In the genomic region with DNA sequence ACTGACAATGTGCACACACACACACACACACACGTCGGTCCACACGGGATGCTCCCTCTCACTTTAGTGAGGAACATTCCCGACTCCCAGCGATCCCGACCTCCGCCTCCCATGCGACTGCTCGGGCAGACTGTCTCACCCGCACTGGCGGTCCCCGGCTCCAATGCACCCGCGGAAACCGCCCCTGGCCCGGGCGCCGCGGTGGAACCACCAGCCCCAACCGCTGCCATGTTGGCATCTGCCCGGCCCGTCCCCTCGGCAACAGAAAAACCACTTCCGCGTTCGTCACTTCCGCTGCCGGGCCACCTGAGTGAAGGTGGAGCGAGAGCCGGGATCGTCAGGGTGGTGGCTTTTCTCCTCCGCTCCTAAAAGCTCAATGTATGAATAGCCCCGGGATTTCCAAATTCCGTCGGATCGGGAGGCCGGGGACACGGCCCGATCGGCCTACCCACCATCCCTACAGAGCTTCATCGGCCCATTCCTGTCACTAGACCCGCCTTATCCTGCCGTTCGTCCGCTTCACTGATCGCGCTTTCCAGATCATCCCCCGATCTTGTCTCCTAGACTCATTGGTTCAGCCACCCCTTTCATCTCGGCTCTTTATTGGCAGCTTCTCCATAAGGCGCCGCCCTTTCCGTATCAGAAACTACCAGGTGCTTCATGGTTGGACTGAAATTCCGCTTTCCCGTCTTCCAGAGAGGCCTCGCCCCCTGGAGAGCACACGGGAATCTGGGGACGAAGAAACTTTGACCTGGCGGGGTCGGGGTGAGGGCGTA, we compare ENCODE assay signal across 8 cellular contexts. TPM values are rescaled to one million over a fixed set of nuclear protein-coding genes. Genes with fewer than 3 reads are reported as not detected.
DNase-seq lines count a peak whose midpoint lies in the region; ATAC-seq and TF ChIP-seq lines count a peak whose summit lies in the region.

Gene SLC35A2, minus strand, starts transcription at position 240 of the 776 bp plus-strand sequence. Its CDS starts 10 bp downstream, at position 230.

- peaks cover 8% of the 10 kb centered on the region for H3K27me3 Mint-ChIP-seq in activated naive CD8-positive, alpha-beta T cell treated with anti-CD3 and anti-CD28 coated beads for 36 hours

- TF ChIP-seq POLR2A in ovary (IDR thresholded peaks at IDR 0.05) (peak; percentile 51), thyroid gland (IDR thresholded peaks at IDR 0.05) (peak; percentile 5 to 71)

- peak within 1 kb of the TSS; percentile 80 for H3K4me2 ChIP-seq in SU-DHL-6 (ENCODE audit: low read depth, low read length, poor library complexity, severe bottlenecking)

- H3K27me3 ChIP-seq in SU-DHL-6 (ENCODE audit: low read length): no peaks in the 10 kb centered on the region
- H3K27me3 ChIP-seq in ovary: no peaks in the 10 kb centered on the region
- H3K27me3 ChIP-seq in thyroid gland: no peaks in the 10 kb centered on the region

- H3K36me3 Mint-ChIP-seq in activated naive CD8-positive, alpha-beta T cell treated with anti-CD3 and anti-CD28 coated beads for 36 hours: peaks cover 51% of the 10 kb centered on the region

- no peaks in the 10 kb centered on the region for H3K9me2 ChIP-seq in SU-DHL-6 (replicated peaks; ENCODE audit: insufficient read depth, low read length)

- 28 to 37% (median 34%) methylated on average over 60 of the region's 60 CpGs for WGBS in ovary, 3 donors
- WGBS in thyroid gland, 2 donors: 0 to 2% methylated on average over 16 to 27 of the region's 60 CpGs

- peak within 1 kb of the TSS; percentile 76 for H3K9ac ChIP-seq in SU-DHL-6 (ENCODE audit: low read length)

- H3K4me1 ChIP-seq in ovary (ENCODE audit: insufficient read depth) (peaks cover 2% of the 10 kb centered on the region), thyroid gland (peaks cover under 1 to 3% of the 10 kb centered on the region in 2 donors)

- ATAC-seq in HG02610 (IDR thresholded peaks at IDR 0.05; ENCODE audit: unreplicated experiment) (peak; percentile 71), Right ventricle myocardium inferior (peak; percentile 84)

- H3K36me3 ChIP-seq in SU-DHL-6 (ENCODE audit: low read length) (no peaks in the 10 kb centered on the region), ovary (no peaks in the 10 kb centered on the region), thyroid gland (no peaks in the 10 kb centered on the region)

- peaks cover 37% of the 10 kb centered on the region for H3K4me1 Mint-ChIP-seq in activated naive CD8-positive, alpha-beta T cell treated with anti-CD3 and anti-CD28 coated beads for 36 hours

- intact Hi-C loops in Right ventricle myocardium inferior (cut with DNase I): loop anchor here (10.0 kb wide), 1 partner anchor 267 kb away; no protein-coding TSS in a partner anchor
- intact Hi-C loops in ovary (cut with DNase I): loop anchor here in 1 of 4 donors (5.0 kb wide), 1 partner anchor 256 kb away; no protein-coding TSS in a partner anchor
- intact Hi-C loops in thyroid gland (cut with DNase I): no loop called here

- H3F3A ChIP-seq in SU-DHL-6 (ENCODE audit: insufficient read depth): peaks cover 15% of the 10 kb centered on the region; the same call in 1 of the 2 replicates

- H4K20me1 ChIP-seq in SU-DHL-6 (ENCODE audit: low read depth, low read length): no peaks in the 10 kb centered on the region

- H3K27ac Mint-ChIP-seq in activated naive CD8-positive, alpha-beta T cell treated with anti-CD3 and anti-CD28 coated beads for 36 hours: peak within 1 kb of the TSS; percentile 94

- peak within 1 kb of the TSS; percentile 60 for H3K27ac ChIP-seq in SU-DHL-6 (ENCODE audit: low read depth, low read length)
- H3K27ac ChIP-seq in ovary: no peak within 1 kb of the TSS
- H3K27ac ChIP-seq in thyroid gland: peak within 1 kb of the TSS; percentile 2 to 61 (median 51)

- H3K4me3 ChIP-seq in SU-DHL-6 (ENCODE audit: insufficient read depth, low read length, poor library complexity, severe bottlenecking): peak within 1 kb of the TSS; percentile 98
- H3K4me3 ChIP-seq in ovary: peak within 1 kb of the TSS; percentile 54
- peak within 1 kb of the TSS; percentile 39 to 81 (median 54) for H3K4me3 ChIP-seq in thyroid gland (replicated peaks in 1 of 3)

- H2AFZ ChIP-seq in SU-DHL-6 (ENCODE audit: low read depth, low read length, severe bottlenecking): peak within 1 kb of the TSS; percentile 15

- TF ChIP-seq CTCF in SU-DHL-6 (IDR thresholded peaks at IDR 0.05; ENCODE audit: insufficient read depth, low read length, poor library complexity, severe bottlenecking): no peak
- TF ChIP-seq CTCF in ovary (IDR thresholded peaks at IDR 0.05): no peak
- no peak for TF ChIP-seq CTCF in thyroid gland (IDR thresholded peaks at IDR 0.05)

- no peaks in the 10 kb centered on the region for H3K9me3 Mint-ChIP-seq in activated naive CD8-positive, alpha-beta T cell treated with anti-CD3 and anti-CD28 coated beads for 36 hours

- peak; percentile 80 for DNase-seq in GM03348 (ENCODE audit: low spot score)
- peak; percentile 77 to 89 (median 82) for DNase-seq in NCI-H1417 (lab: John Stamatoyannopoulos, UW)
- peak; percentile 86 for DNase-seq in activated naive CD8-positive, alpha-beta T cell treated with anti-CD3 and anti-CD28 coated beads for 36 hours
- DNase-seq in Right ventricle myocardium inferior (ENCODE audit: missing footprints): peak; percentile 92
- peak; percentile 78 to 85 (median 81) for DNase-seq in ovary
- DNase-seq in thyroid gland: peak; percentile 84 to 87

- H3K9me3 ChIP-seq in SU-DHL-6 (ENCODE audit: insufficient read depth, low read length) (no peaks in the 10 kb centered on the region), ovary (no peaks in the 10 kb centered on the region), thyroid gland (no peaks in the 10 kb centered on the region)

- H3K4me3 Mint-ChIP-seq in activated naive CD8-positive, alpha-beta T cell treated with anti-CD3 and anti-CD28 coated beads for 36 hours: peak within 1 kb of the TSS; percentile 90

- H3K79me2 ChIP-seq in SU-DHL-6 (ENCODE audit: insufficient read depth, low read length): peaks cover 25% of the 10 kb centered on the region

- TF ChIP-seq EP300 in ovary (IDR thresholded peaks at IDR 0.05): no peak

RNA-seq across cellular contexts. Expression of gene SLC35A2, which starts in this region (rescaled TPM):
- total RNA-seq in activated naive CD8-positive, alpha-beta T cell treated with anti-CD3 and anti-CD28 coated beads for 36 hours: 10 to 100 TPM; 20.8 to 24.0 TPM
- 11.6 TPM for total RNA-seq in Right ventricle myocardium inferior
- total RNA-seq in ovary: 10 to 100 TPM in 4 of 7 donors, 1 to 10 TPM in 3; 8.2 to 18.8 (median 12.5) TPM
- 10 to 100 TPM; 10.3 to 14.3 TPM for polyA plus RNA-seq in ovary
- total RNA-seq in thyroid gland: 10 to 100 TPM; 26.9 to 47.8 (median 32.3) TPM

Comparison
In these comparisons a context has a peak if more than half of its experiments do, and no peak if none do; other contexts are left out.
1. H3K27ac ChIP-seq: peak in SU-DHL-6 (single experiment) and thyroid gland (3 of 3); none in ovary (0 of 2).
2. Peak in every context shown above with its lines, with median percentiles within 50 percentile points of each other: DNase-seq and H3K4me3 ChIP-seq.